Comparison of ENCODE assay signal across 22 cellular contexts in the genomic region with DNA sequence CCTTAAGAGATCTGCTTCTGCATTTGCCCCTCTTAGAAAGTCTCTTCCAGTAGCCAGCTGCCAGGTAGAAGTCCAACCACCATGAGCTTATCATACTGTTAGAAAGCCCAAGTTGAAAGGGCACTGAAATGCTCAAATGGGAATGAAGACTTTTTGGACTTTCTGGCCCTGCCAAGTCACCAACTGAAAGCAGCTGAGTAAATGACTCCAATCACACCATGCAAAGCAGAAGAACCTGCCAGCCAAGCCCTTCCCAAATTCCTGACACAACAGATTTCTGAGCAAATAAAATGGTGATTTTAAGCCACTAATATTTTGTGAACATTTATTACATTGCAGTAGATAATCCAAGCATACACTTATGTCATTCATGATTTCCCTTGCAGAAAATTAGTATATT. TPM values are rescaled to one million over a fixed set of nuclear protein-coding genes. Genes with fewer than 3 reads are reported as not detected.
DNase-seq lines count a peak whose midpoint lies in the region; ATAC-seq and TF ChIP-seq lines count a peak whose summit lies in the region.
"Had no signal": no experiment of that assay in that cellular context is flagged by ENCODE, and none has a peak within 500 bp of the region (broad histone marks: within the 10 kb centered on the region; RNA-seq: fewer than 3 reads in every experiment).

No MANE protein-coding gene starts in this region.

- H3K27ac Mint-ChIP-seq in natural killer cell (no peak overlapping the region), endothelial cell (ENCODE audit: unreplicated experiment) (no peak overlapping the region), chondrocyte (ENCODE audit: unreplicated experiment) (no peak overlapping the region)
- H3K27ac Mint-ChIP-seq in natural killer cell treated with Interleukin-12 subunit alpha and Interleukin-12 subunit beta and Interleukin-15 and Interleukin-18, amount 100 ng/mL, for 72 hours, result no peak overlapping the region
- H3K27ac Mint-ChIP-seq in naive thymus-derived CD4-positive, alpha-beta T cell, result peak overlapping the region in 3 of 9 donors; percentile 2 to 63 (median 47)

- H3K4me3 ChIP-seq in naive thymus-derived CD4-positive, alpha-beta T cell (ENCODE audit: low read length), result no peak overlapping the region
- H3K4me3 ChIP-seq in HAP-1, result no peak overlapping the region
- H3K4me3 ChIP-seq in lower leg skin (ENCODE audit: low read depth, poor library complexity, severe bottlenecking), result no peak overlapping the region
- H3K4me3 ChIP-seq: PC-9 had no signal

- H3K9me3 Mint-ChIP-seq in natural killer cell (no peaks in the 10 kb centered on the region), endothelial cell (ENCODE audit: unreplicated experiment) (peaks cover 4% of the 10 kb centered on the region), chondrocyte (ENCODE audit: low read depth) (peaks cover 8% of the 10 kb centered on the region)
- no peaks in the 10 kb centered on the region for H3K9me3 Mint-ChIP-seq in natural killer cell treated with Interleukin-12 subunit alpha and Interleukin-12 subunit beta and Interleukin-15 and Interleukin-18, amount 100 ng/mL, for 72 hours
- H3K9me3 Mint-ChIP-seq in naive thymus-derived CD4-positive, alpha-beta T cell, result peaks cover 0 to 11% (median 0%) of the 10 kb centered on the region in 11 donors

- H3K9me3 ChIP-seq in naive thymus-derived CD4-positive, alpha-beta T cell (ENCODE audit: control insufficient read depth in 2 of 3, low read length in 3 of 3), result no peaks in the 10 kb centered on the region
- no peaks in the 10 kb centered on the region for H3K9me3 ChIP-seq in HAP-1

- H3K4me3 Mint-ChIP-seq in natural killer cell (peak overlapping the region; percentile 7), endothelial cell (ENCODE audit: unreplicated experiment) (peak overlapping the region; percentile 77), chondrocyte (ENCODE audit: unreplicated experiment) (no peak overlapping the region)
- H3K4me3 Mint-ChIP-seq in natural killer cell treated with Interleukin-12 subunit alpha and Interleukin-12 subunit beta and Interleukin-15 and Interleukin-18, amount 100 ng/mL, for 72 hours, result no peak overlapping the region
- peak overlapping the region in 7 of 10 donors; percentile 23 to 89 (median 77) for H3K4me3 Mint-ChIP-seq in naive thymus-derived CD4-positive, alpha-beta T cell

- no peak for ATAC-seq in natural killer cell
- ATAC-seq in natural killer cell treated with Interleukin-12 subunit alpha and Interleukin-12 subunit beta and Interleukin-15 and Interleukin-18, amount 100 ng/mL, for 72 hours, result no peak
- no peak for ATAC-seq in naive thymus-derived CD4-positive, alpha-beta T cell
- ATAC-seq: HCT116 had no signal

- intact Hi-C loops in natural killer cell (cut with micrococcal nuclease), result no loop called here
- intact Hi-C loops in naive thymus-derived CD4-positive, alpha-beta T cell (cut with micrococcal nuclease), result loop anchor here (5.0 kb wide), 2 partner anchors 156 to 704 kb away; partner anchors contain the start of genes STT3B (in 2 of the 2) and CMTM7 (in 1 of the 2)
- intact Hi-C loops in lower leg skin (cut with DNase I; ENCODE audit: low total_unique reads), result no loop called here

- H3K27me3 Mint-ChIP-seq in natural killer cell (ENCODE audit: low read depth in 2 of 2) (peaks cover 13 to 14% of the 10 kb centered on the region in 2 donors), endothelial cell (ENCODE audit: unreplicated experiment) (peaks cover 9% of the 10 kb centered on the region), chondrocyte (ENCODE audit: low read depth) (no peaks in the 10 kb centered on the region)
- peaks cover 16 to 17% of the 10 kb centered on the region in 2 donors for H3K27me3 Mint-ChIP-seq in natural killer cell treated with Interleukin-12 subunit alpha and Interleukin-12 subunit beta and Interleukin-15 and Interleukin-18, amount 100 ng/mL, for 72 hours
- H3K27me3 Mint-ChIP-seq in naive thymus-derived CD4-positive, alpha-beta T cell, result peaks cover 0 to 27% (median 0%) of the 10 kb centered on the region in 5 donors

- CTCF ChIA-PET in naive thymus-derived CD4-positive, alpha-beta T cell (lab: Charles Lee), result interaction anchor here (0.8 kb wide), 1 partner anchor 76 kb away, joined by 3 read pairs; no protein-coding TSS in a partner anchor

- POLR2A ChIA-PET in naive thymus-derived CD4-positive, alpha-beta T cell (lab: Charles Lee), result interaction anchor here (1.2 kb wide), 1 partner anchor 9 kb away, joined by 3 read pairs; no protein-coding TSS in a partner anchor

- DNase-seq in natural killer cell (no peak), endothelial cell (ENCODE audit: low spot score) (no peak), HAP-1 (ENCODE audit: low spot score in 2 of 2) (no peak), chondrocyte (ENCODE audit: low spot score) (no peak), NCI-H82 (lab: John Stamatoyannopoulos, UW) (no peak), lower leg skin (ENCODE audit: low spot score in 2 of 2) (no peak)
- DNase-seq in natural killer cell treated with Interleukin-12 subunit alpha and Interleukin-12 subunit beta and Interleukin-15 and Interleukin-18, amount 100 ng/mL, for 72 hours (ENCODE audit: low spot score), result no peak
- no peak for DNase-seq in naive thymus-derived CD4-positive, alpha-beta T cell
- DNase-seq: AML-193, C1 segment of cervical spinal cord, DMS79, GOT3, KG1, NCI-H1105, NCI-H146, NCI-H2029, NCI-H2227 treated with DMSO at 0.1 percent for 48 hours, NCI-H510A, PC-9, RPMI8226, SHP77 had no signal

- no peaks in the 10 kb centered on the region for H3K36me3 Mint-ChIP-seq in natural killer cell
- H3K36me3 Mint-ChIP-seq in natural killer cell treated with Interleukin-12 subunit alpha and Interleukin-12 subunit beta and Interleukin-15 and Interleukin-18, amount 100 ng/mL, for 72 hours, result no peaks in the 10 kb centered on the region
- peaks cover 20% of the 10 kb centered on the region for H3K36me3 Mint-ChIP-seq in endothelial cell (ENCODE audit: low read depth, unreplicated experiment)
- peaks cover 0 to 16% (median 0%) of the 10 kb centered on the region in 5 donors for H3K36me3 Mint-ChIP-seq in naive thymus-derived CD4-positive, alpha-beta T cell
- no peaks in the 10 kb centered on the region for H3K36me3 Mint-ChIP-seq in chondrocyte (ENCODE audit: low read depth)

- H3K27me3 ChIP-seq in naive thymus-derived CD4-positive, alpha-beta T cell (ENCODE audit: control insufficient read depth in 2 of 2, insufficient read depth in 2 of 2, low read length in 2 of 2), result no peaks in the 10 kb centered on the region
- H3K27me3 ChIP-seq in HAP-1 (ENCODE audit: low read depth), result no peaks in the 10 kb centered on the region

- TF ChIP-seq POLR2A in lower leg skin (IDR thresholded peaks at IDR 0.05), result no peak

- H3K4me1 Mint-ChIP-seq in natural killer cell, result peaks cover 21 to 25% of the 10 kb centered on the region in 2 donors
- H3K4me1 Mint-ChIP-seq in natural killer cell treated with Interleukin-12 subunit alpha and Interleukin-12 subunit beta and Interleukin-15 and Interleukin-18, amount 100 ng/mL, for 72 hours (ENCODE audit: low read depth in 2 of 2), result peaks cover 9 to 11% of the 10 kb centered on the region in 2 donors
- peaks cover 47% of the 10 kb centered on the region for H3K4me1 Mint-ChIP-seq in endothelial cell (ENCODE audit: unreplicated experiment)
- peaks cover 28 to 42% (median 32%) of the 10 kb centered on the region in 7 donors for H3K4me1 Mint-ChIP-seq in naive thymus-derived CD4-positive, alpha-beta T cell
- peaks cover 22% of the 10 kb centered on the region for H3K4me1 Mint-ChIP-seq in chondrocyte (ENCODE audit: low read depth)

- in situ Hi-C loops in HAP-1 (cut with MboI; ENCODE audit: low sequenced_read_pairs), result loop anchor here (5.0 kb wide), 1 partner anchor 59 kb away; no protein-coding TSS in a partner anchor

- H3K4me1 ChIP-seq in naive thymus-derived CD4-positive, alpha-beta T cell (ENCODE audit: control insufficient read depth in 2 of 2, insufficient read depth in 2 of 2, low read length in 2 of 2), result peaks cover 13 to 17% of the 10 kb centered on the region in 2 donors
- peaks cover 11% of the 10 kb centered on the region for H3K4me1 ChIP-seq in HAP-1

- H3K36me3 ChIP-seq in naive thymus-derived CD4-positive, alpha-beta T cell (ENCODE audit: control insufficient read depth in 2 of 3, insufficient read depth in 3 of 3, low read length in 3 of 3), result no peaks in the 10 kb centered on the region
- peaks cover 6% of the 10 kb centered on the region for H3K36me3 ChIP-seq in HAP-1 (replicated peaks)

- no peak for TF ChIP-seq CTCF in natural killer cell (IDR thresholded peaks at IDR 0.05)
- no peak for TF ChIP-seq CTCF in endothelial cell (IDR thresholded peaks at IDR 0.05; ENCODE audit: unreplicated experiment)
- no peak for TF ChIP-seq CTCF in chondrocyte (IDR thresholded peaks at IDR 0.05)
- TF ChIP-seq CTCF in lower leg skin (IDR thresholded peaks at IDR 0.05), result no peak

- H3K27ac ChIP-seq in naive thymus-derived CD4-positive, alpha-beta T cell (ENCODE audit: low read depth, low read length), result no peak overlapping the region
- H3K27ac ChIP-seq: PC-9 had no signal

RNA-seq across cellular contexts. Expression of gene CMTM8, which starts 2.1 kb away (rescaled TPM):
- under 1 TPM; 0.31 to 0.88 (median 0.83) TPM for total RNA-seq in natural killer cell
- under 1 TPM; 0.36 to 0.48 TPM for total RNA-seq in natural killer cell treated with Interleukin-12 subunit alpha and Interleukin-12 subunit beta and Interleukin-15 and Interleukin-18, amount 100 ng/mL, for 72 hours
- total RNA-seq in endothelial cell (ENCODE audit: unreplicated experiment), result 16.2 TPM
- total RNA-seq in naive thymus-derived CD4-positive, alpha-beta T cell, result 10 to 100 TPM in 1 of 5 experiments, 1 to 10 TPM in 4; 7.4 to 13.6 (median 8.6) TPM
- 10 to 100 TPM in 1 of 2 donors, 1 to 10 TPM in 1; 8.1 to 11.8 TPM for polyA plus RNA-seq in naive thymus-derived CD4-positive, alpha-beta T cell
- total RNA-seq in chondrocyte, result 2.3 to 3.7 TPM (median 2.5 TPM) in 3 replicates
- total RNA-seq in lower leg skin, result 10 to 100 TPM; 11.0 to 24.7 (median 15.5) TPM

Comparison
In these comparisons a context has a peak if more than half of its experiments do, and no peak if none do; other contexts are left out.
1. H3K4me3 Mint-ChIP-seq: peak in natural killer cell (single experiment), endothelial cell (single experiment) and naive thymus-derived CD4-positive, alpha-beta T cell (7 of 10); none in natural killer cell treated with Interleukin-12 subunit alpha and Interleukin-12 subunit beta and Interleukin-15 and Interleukin-18, amount 100 ng/mL, for 72 hours (single experiment) and chondrocyte (single experiment).
2. intact Hi-C loops: an anchor here in naive thymus-derived CD4-positive, alpha-beta T cell (5.0 kb wide); none called in natural killer cell and lower leg skin.